31 cellular contexts compared by ENCODE assay signal in genomic region chr10:88890681-88891371, GRCh38. TPM values are rescaled to one million over a fixed set of nuclear protein-coding genes. Genes with fewer than 3 reads are reported as not detected.
DNase-seq lines count a peak whose midpoint lies in the region; ATAC-seq, FAIRE-seq and TF ChIP-seq lines count a peak whose summit lies in the region.
"Had no signal": no experiment of that assay in that cellular context is flagged by ENCODE, and none has a peak within 500 bp of the region (broad histone marks: within the 10 kb centered on the region; RNA-seq: fewer than 3 reads in every experiment).

No MANE protein-coding gene starts in this region.

- no peak for TF ChIP-seq POLR2A in GM12892 (IDR thresholded peaks at IDR 0.05; ENCODE audit: low read depth, low read length)

- no peaks in the 10 kb centered on the region for H3K27me3 Mint-ChIP-seq in Calu3 (ENCODE audit: unreplicated experiment)
- H3K27me3 Mint-ChIP-seq: naive B cell had no signal

- no peak for TF ChIP-seq CTCF in Panc1 (IDR thresholded peaks at IDR 0.05)
- no peak for TF ChIP-seq CTCF in Calu3 (IDR thresholded peaks at IDR 0.05; ENCODE audit: unreplicated experiment)

- intact Hi-C loops in Panc1 (cut with micrococcal nuclease; ENCODE audit: unreplicated experiment) = no loop called here
- intact Hi-C loops in posterior cingulate gyrus (cut with DNase I) = no loop called here
- intact Hi-C loops in Calu3 (cut with micrococcal nuclease; ENCODE audit: unreplicated experiment) = no loop called here

- POLR2A ChIA-PET in Panc1 (lab: Charles Lee) = no interaction called here

- no peaks in the 10 kb centered on the region for H3K9me3 Mint-ChIP-seq in Calu3 (ENCODE audit: low read depth, unreplicated experiment)
- H3K9me3 Mint-ChIP-seq: mesothelial cell of epicardium; naive B cell; T-helper 1 cell treated with Interleukin-12 subunit alpha and Interleukin-12 subunit beta and Interleukin-4 antibody, amounts not matched to agents 30 μg/mL and 1 μg/mL, for 36 hours had no signal

- H3K4me3 ChIP-seq in Panc1 (ENCODE audit: low read depth in 2 of 2, low read length in 2 of 2) = no peak overlapping the region
- H3K4me3 ChIP-seq: psoas muscle, sigmoid colon, SJSA1, uterus had no signal

- H3K27me3 ChIP-seq in Panc1 (ENCODE audit: control insufficient read depth, insufficient read depth, low read length) = no peaks in the 10 kb centered on the region
- H3K27me3 ChIP-seq: neutrophil, sigmoid colon, SJSA1, uterus had no signal

- H3K4me1 ChIP-seq in Panc1 (ENCODE audit: control insufficient read depth, insufficient read depth, low read length) = peaks cover 52% of the 10 kb centered on the region
- H3K4me1 ChIP-seq: psoas muscle, uterus had no signal

- H3K27ac ChIP-seq in Panc1 (ENCODE audit: low read length) = peak overlapping the region; percentile 36; the same call in 1 of the 2 replicates
- H3K27ac ChIP-seq: neutrophil, psoas muscle, sigmoid colon, SJSA1, uterus had no signal

- no TSS peak for BruUV-seq in Panc1 (replicated peaks; lab: Mats Ljungman, UMichigan)
- no TSS peak for BruUV-seq in Calu3 (replicated peaks; lab: Mats Ljungman, UMichigan)

- H3K9me3 ChIP-seq in Panc1 (ENCODE audit: control insufficient read depth, insufficient read depth, low read depth, low read length) = no peaks in the 10 kb centered on the region
- H3K9me3 ChIP-seq: neutrophil, psoas muscle, sigmoid colon, SJSA1, uterus had no signal

- no peaks in the 10 kb centered on the region for H3K36me3 ChIP-seq in Panc1 (ENCODE audit: control insufficient read depth, insufficient read depth, low read length)
- H3K36me3 ChIP-seq: neutrophil, sigmoid colon, SJSA1, uterus had no signal

- no peak overlapping the region for H3K27ac Mint-ChIP-seq in Calu3 (ENCODE audit: unreplicated experiment)
- H3K27ac Mint-ChIP-seq: mesothelial cell of epicardium; T-helper 1 cell treated with Interleukin-12 subunit alpha and Interleukin-12 subunit beta and Interleukin-4 antibody, amounts not matched to agents 30 μg/mL and 1 μg/mL, for 36 hours had no signal

- no peak overlapping the region for H3K4me3 Mint-ChIP-seq in Calu3 (ENCODE audit: low read depth, unreplicated experiment)
- H3K4me3 Mint-ChIP-seq: mesothelial cell of epicardium; naive B cell; T-helper 1 cell treated with Interleukin-12 subunit alpha and Interleukin-12 subunit beta and Interleukin-4 antibody, amounts not matched to agents 30 μg/mL and 1 μg/mL, for 36 hours had no signal

- in situ Hi-C loops in Panc1 (cut with HindIII; ENCODE audit: low pct_unique_long_range_greater_than_20kb, low sequenced_read_pairs) = no loop called here

- H3K36me3 Mint-ChIP-seq in Calu3 (ENCODE audit: insufficient read depth, unreplicated experiment) = no peaks in the 10 kb centered on the region
- H3K36me3 Mint-ChIP-seq: mesothelial cell of epicardium, naive B cell had no signal

- peaks cover 21% of the 10 kb centered on the region for H3K4me1 Mint-ChIP-seq in Calu3 (ENCODE audit: low read depth, unreplicated experiment)

- FAIRE-seq in A204.1 (lab: Jason Lieb, UNC) (peak; percentile 52), GM12892 (lab: Jason Lieb, UNC) (peak; percentile 27)
- FAIRE-seq: HepG2, keratinocyte, TTC549 had no signal

- CTCF ChIA-PET in Panc1 (lab: Charles Lee) = no interaction called here
- CTCF ChIA-PET in Calu3 (lab: Charles Lee) = no interaction called here

- no peak for DNase-seq in GM12892 (ENCODE audit: insufficient read length)
- no peak for DNase-seq in Panc1 (ENCODE audit: low read depth, low spot score)
- peak; percentile 41 for DNase-seq in fibroblast of peridontal ligament (ENCODE audit: extremely low read depth)
- DNase-seq in amygdala (lab: John Stamatoyannopoulos, UW) = no peak
- DNase-seq in posterior cingulate gyrus = no peak
- no peak for DNase-seq in Calu3
- DNase-seq: activated CD4-positive, alpha-beta T cell treated with anti-CD3 and anti-CD28 coated beads, Interleukin-2, amount 50 U/mL, for 48 hours; activated CD8-positive, alpha-beta memory T cell treated with anti-CD3 and anti-CD28 coated beads, Interleukin-2, amount 50 U/mL, for 48 hours; activated naive CD4-positive, alpha-beta T cell treated with anti-CD3 and anti-CD28 coated beads, Interleukin-2, amount 50 U/mL, for 16 hours; central memory CD4-positive, alpha-beta T cell; naive B cell; NCI-H1105 treated with DMSO at 0.1 percent for 48 hours; NCI-H2029 treated with DMSO at 0.1 percent for 48 hours; NCI-H226; psoas muscle; RPMI8226; sigmoid colon; stimulated activated naive CD4-positive, alpha-beta T cell; uterus had no signal

- no peak for ATAC-seq in Panc1
- ATAC-seq in GM21526 (IDR thresholded peaks at IDR 0.05; ENCODE audit: low FRiP score, unreplicated experiment) = no peak
- ATAC-seq: HepG2, psoas muscle had no signal

RNA-seq across cellular contexts. Expression of gene STAMBPL1, which starts 10.8 kb away (rescaled TPM):
- 23.1 TPM for polyA plus RNA-seq in GM12892 (2012; ENCODE audit: missing spikeins)
- total RNA-seq in Panc1 (2021; ENCODE audit: unreplicated experiment) = 25.2 TPM
- 18.3 TPM for polyA plus RNA-seq in Panc1 (2012; ENCODE audit: insufficient read length)
- 9.4 and 9.5 TPM in 2 replicates for total RNA-seq in Calu3 (2022)

RNA-seq across cellular contexts. Expression of gene ANKRD22, which starts 39.2 kb away (rescaled TPM):
- polyA plus RNA-seq in GM12892 (2012; ENCODE audit: missing spikeins) = 0.38 TPM
- total RNA-seq in Panc1 (2021; ENCODE audit: unreplicated experiment) = 0.15 TPM
- polyA plus RNA-seq in Panc1 (2012; ENCODE audit: insufficient read length) = not detected
- total RNA-seq in Calu3 (2022) = 20.6 and 33.7 TPM in 2 replicates
- total RNA-seq: A673, glomerular endothelial cell, HepG2, psoas muscle, sigmoid colon, SJSA1, temporal lobe had no signal
- polyA plus RNA-seq: HepG2 had no signal

Comparison
In these comparisons a context has a peak if more than half of its experiments do, and no peak if none do; other contexts are left out.
1. RNA of gene ANKRD22, which starts 39.2 kb away (total RNA-seq): 20.6 to 33.7 TPM in Calu3; 0.15 TPM in Panc1 (single experiment); every median in the first group is over 10 times any median in the second.